ENCODE assay signal across 13 cellular contexts in genomic region chr3:141250342-141250741, GRCh38.
"Had no signal": no experiment of that assay in that cellular context is flagged by ENCODE, and none has a peak within 500 bp of the region (broad histone marks: within the 10 kb centered on the region; RNA-seq: fewer than 3 reads in every experiment).

No MANE protein-coding gene starts in this region.

- H3K27ac ChIP-seq: body of pancreas, colonic mucosa, esophagus muscularis mucosa, uterus had no signal

- H3K9me3 ChIP-seq: body of pancreas, colonic mucosa, esophagus muscularis mucosa, thyroid gland, uterus had no signal

- H3K4me1 ChIP-seq: colonic mucosa, thyroid gland, uterus had no signal

- ATAC-seq: body of pancreas; stimulated activated naive B cell treated with anti-CD40 and anti-IgM and Interleukin-4, amounts not matched to agents 10 μg/mL and 1 μg/mL and 100 μg/mL, for 72 hours had no signal

- DNase-seq: activated CD4-positive, alpha-beta T cell treated with anti-CD3 and anti-CD28 coated beads, Interleukin-2, amount 10 ng/mL, durations not matched to agents 7 days and 5 days; activated naive CD8-positive, alpha-beta T cell treated with anti-CD3 and anti-CD28 coated beads for 36 hours; amygdala; body of pancreas; central memory CD4-positive, alpha-beta T cell; colonic mucosa; immature natural killer cell; posterior cingulate gyrus; retina; stimulated activated naive B cell treated with anti-CD40 and anti-IgM and Interleukin-4, amounts not matched to agents 10 μg/mL and 1 μg/mL and 100 μg/mL, for 72 hours; thyroid gland; uterus had no signal

- H3K4me3 ChIP-seq: body of pancreas, colonic mucosa, esophagus muscularis mucosa, thyroid gland, uterus had no signal

- H3K27me3 ChIP-seq: body of pancreas, colonic mucosa, esophagus muscularis mucosa, thyroid gland, uterus had no signal

- H3K36me3 ChIP-seq: colonic mucosa, esophagus muscularis mucosa, thyroid gland, uterus had no signal
